22 cellular contexts compared by ENCODE assay signal in the genomic region with DNA sequence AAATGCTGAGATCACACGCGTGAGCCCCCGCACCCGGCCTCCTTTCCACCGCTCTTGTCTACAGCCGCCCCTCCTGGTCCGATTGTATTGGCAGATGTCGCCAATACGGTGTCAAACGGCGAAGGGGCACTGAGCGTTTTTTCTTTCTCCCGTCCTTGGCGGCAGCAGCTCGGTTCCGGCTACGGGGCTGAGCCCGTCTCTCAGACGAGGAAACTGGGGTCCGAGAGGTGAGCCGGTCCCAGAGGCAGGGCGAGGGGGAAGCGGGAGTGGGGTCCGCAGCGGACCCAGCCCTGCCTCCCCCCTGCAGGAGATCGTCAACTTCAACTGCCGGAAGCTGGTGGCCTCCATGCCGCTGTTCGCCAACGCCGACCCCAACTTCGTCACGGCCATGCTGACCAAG. TPM values are rescaled to one million over a fixed set of nuclear protein-coding genes. Genes with fewer than 3 reads are reported as not detected.
DNase-seq lines count a peak whose midpoint lies in the region; ATAC-seq, FAIRE-seq and TF ChIP-seq lines count a peak whose summit lies in the region.
"Had no signal": no experiment of that assay in that cellular context is flagged by ENCODE, and none has a peak within 500 bp of the region (broad histone marks: within the 10 kb centered on the region; RNA-seq: fewer than 3 reads in every experiment).

No MANE protein-coding gene starts in this region.

- WGBS in K562 (ENCODE audit: insufficient coverage, low coverage, missing lambda C conversion rate) = 93% methylated on average over 21 of the region's 33 CpGs
- WGBS in esophagus muscularis mucosa = 85% methylated on average over 24 of the region's 33 CpGs

- CTCF ChIA-PET in CD4-positive, alpha-beta T cell (lab: Charles Lee) = no interaction called here
- CTCF ChIA-PET in K562 (lab: Yijun Ruan, JAX; ENCODE audit: low intra/inter-chr PET ratio) = no interaction called here

- H3K27ac Mint-ChIP-seq in CD4-positive, alpha-beta T cell = no peak overlapping the region

- no peaks in the 10 kb centered on the region for H3K9me3 Mint-ChIP-seq in CD4-positive, alpha-beta T cell

- H3K4me1 Mint-ChIP-seq in CD4-positive, alpha-beta T cell (ENCODE audit: low read depth) = peaks cover 25% of the 10 kb centered on the region

- H3K4me3 Mint-ChIP-seq in CD4-positive, alpha-beta T cell = peak overlapping the region; percentile 34

- H3K36me3 ChIP-seq in K562 (ENCODE audit: control insufficient read depth, insufficient read depth, low read length) (peaks cover 38% of the 10 kb centered on the region; the same call in 2 of the 3 replicates), esophagus muscularis mucosa (peaks cover 9 to 13% (median 12%) of the 10 kb centered on the region in 4 donors)

- no peaks in the 10 kb centered on the region for H3K27me3 ChIP-seq in CD4-positive, alpha-beta T cell (ENCODE audit: control insufficient read depth, insufficient read depth, low read length)
- H3K27me3 ChIP-seq in K562 (ENCODE audit: control insufficient read depth in 2 of 2, insufficient read depth in 2 of 2, low read length in 2 of 2) (no peaks in the 10 kb centered on the region), esophagus muscularis mucosa (peaks cover 0 to 47% (median 0%) of the 10 kb centered on the region in 4 donors)
- H3K27me3 ChIP-seq: SJSA1 had no signal

- DNase-seq in CD4-positive, alpha-beta T cell = no peak
- DNase-seq in K562 (ENCODE audit: extremely low read depth in 1 of 4, low spot score in 3 of 4) (no peak), esophagus muscularis mucosa (ENCODE audit: extremely low spot score) (no peak), ecto neural progenitor cell (ENCODE audit: low spot score) (no peak)
- DNase-seq: Calu3, DND-41, Karpas-422, NCI-H1092, NCI-H1417 treated with DMSO at 0.1 percent for 48 hours, NCI-H1694 treated with DMSO at 0.1 percent for 48 hours, NCI-H2081, NCI-H226, NCI-H510A, NCI-H69, Right ventricle myocardium superior, RPMI8226 had no signal

- H3K27me3 Mint-ChIP-seq in CD4-positive, alpha-beta T cell = peaks cover 3% of the 10 kb centered on the region

- in situ Hi-C loops in K562 (cut with MboI) = no loop called here

- H3K79me2 ChIP-seq in K562 (ENCODE audit: control insufficient read depth, insufficient read depth, low read length) = no peaks in the 10 kb centered on the region

- H2AFZ ChIP-seq in K562 (ENCODE audit: low read depth, low read length) = no peak overlapping the region

- H3K9ac ChIP-seq in K562 (ENCODE audit: insufficient read depth in 1 of 2, low read depth in 2 of 2, low read length in 2 of 2) = no peak overlapping the region

- H3K4me1 ChIP-seq in K562 (replicated peaks in 1 of 2; ENCODE audit: control insufficient read depth in 2 of 2, insufficient read depth in 2 of 2, low read length in 2 of 2) = peaks cover 17 to 51% of the 10 kb centered on the region in 2 experiments
- peaks cover 10 to 36% (median 23%) of the 10 kb centered on the region in 4 donors for H3K4me1 ChIP-seq in esophagus muscularis mucosa

- BruUV-seq in K562 (replicated peaks; lab: Mats Ljungman, UMichigan) = no TSS peak

- ATAC-seq in CD4-positive, alpha-beta T cell (ENCODE audit: poor library complexity) = no peak
- ATAC-seq in K562 = no peak
- ATAC-seq: HCT116 had no signal

- peaks cover 21% of the 10 kb centered on the region for H3K36me3 Mint-ChIP-seq in CD4-positive, alpha-beta T cell (ENCODE audit: low read depth)

- FAIRE-seq in K562 (lab: Jason Lieb, UNC) = no peak
- FAIRE-seq: GM12892, GM19239, H1 had no signal

- H3K4me3 ChIP-seq in K562 (no peak overlapping the region), esophagus muscularis mucosa (no peak overlapping the region)
- H3K4me3 ChIP-seq: SJSA1 had no signal

- H3K4me2 ChIP-seq in K562 (ENCODE audit: insufficient read depth, low read length) = no peak overlapping the region

- intact Hi-C loops in CD4-positive, alpha-beta T cell (cut with DNase I, micrococcal nuclease) = no loop called here
- intact Hi-C loops in K562 (cut with micrococcal nuclease) (no loop called here), esophagus muscularis mucosa (cut with DNase I) (no loop called here)

- no peaks in the 10 kb centered on the region for H3K9me3 ChIP-seq in CD4-positive, alpha-beta T cell (ENCODE audit: control insufficient read depth, low read length)
- H3K9me3 ChIP-seq in K562 (replicated peaks; ENCODE audit: control insufficient read depth, insufficient read depth, low read depth, low read length) (no peaks in the 10 kb centered on the region), esophagus muscularis mucosa (no peaks in the 10 kb centered on the region)
- H3K9me3 ChIP-seq: SJSA1 had no signal

- TF ChIP-seq EP300 in K562 (IDR thresholded peaks at IDR 0.05; ENCODE audit: low read length) (no peak), esophagus muscularis mucosa (IDR thresholded peaks at IDR 0.05) (no peak)

- no peaks in the 10 kb centered on the region for H4K20me1 ChIP-seq in K562 (replicated peaks; ENCODE audit: control insufficient read depth, insufficient read depth, low read length)

- H3K27ac ChIP-seq in CD4-positive, alpha-beta T cell (ENCODE audit: low read depth, low read length) = no peak overlapping the region
- H3K27ac ChIP-seq in K562 (ENCODE audit: extremely low read depth, low read depth, low read length) (no peak overlapping the region), esophagus muscularis mucosa (replicated peaks in 1 of 4) (no peak overlapping the region)

- TF ChIP-seq CTCF in CD4-positive, alpha-beta T cell (IDR thresholded peaks at IDR 0.05) = no peak
- TF ChIP-seq CTCF in K562 (IDR thresholded peaks at IDR 0.05 in 2 of 3, conservative IDR thresholded peaks at IDR 0.05 in 1 of 3; ENCODE audit: insufficient read depth in 2 of 3, low read depth in 1 of 3, low read length in 3 of 3) (no peak), esophagus muscularis mucosa (IDR thresholded peaks at IDR 0.05) (no peak)

- POLR2A ChIA-PET in CD4-positive, alpha-beta T cell (lab: Charles Lee) = interaction anchor here (3.2 kb wide), 1 partner anchor 48 kb away, joined by 14 read pairs; no protein-coding TSS in a partner anchor
- POLR2A ChIA-PET in K562 (lab: Yijun Ruan, JAX) = interaction anchor here (0.6 to 1.1 kb wide), 2 partner anchors 19 to 80 kb away, joined by 3 read pairs; no protein-coding TSS in a partner anchor

- TF ChIP-seq POLR2A in K562 (conservative IDR thresholded peaks at IDR 0.05) (no peak), esophagus muscularis mucosa (IDR thresholded peaks at IDR 0.05; ENCODE audit: low read depth) (no peak)

- no peaks in the 10 kb centered on the region for H3K9me1 ChIP-seq in K562 (ENCODE audit: control insufficient read depth, insufficient read depth, low read length)

- no peak for TF ChIP-seq RAD21 in K562 (CRISPR knock-in tag; conservative IDR thresholded peaks at IDR 0.05 in 1 of 2, IDR thresholded peaks at IDR 0.05 in 1 of 2)

RNA-seq across cellular contexts. Expression of a gene that starts 20.4 kb away (rescaled TPM):
- 10 to 100 TPM; 54.4 to 56.2 TPM for total RNA-seq in CD4-positive, alpha-beta T cell
- total RNA-seq in K562 (2011; cell fraction: chromatin; rRNA removed; ENCODE audit: low replicate concordance) = 71.2 and 248 TPM in 2 replicates
- 221 and 235 TPM in 2 replicates for total RNA-seq in K562 (2011; cell fraction: nucleolus; rRNA removed)
- 86.3 and 109 TPM in 2 replicates for total RNA-seq in K562 (2011; cell fraction: nucleoplasm; rRNA removed)
- total RNA-seq in K562 (2014; rRNA removed) = 82.8 and 96.5 TPM in 2 replicates
- 33.4 and 49.3 TPM in 2 replicates for total RNA-seq in K562 (2014; rRNA removed; fragmentation: Illumina TruSeq; extraction: Trizol)
- total RNA-seq in K562 (2015; rRNA removed; fragmentation: Illumina TruSeq; extraction: Trizol) = 61.9 and 68.0 TPM in 2 replicates
- 134 and 144 TPM in 2 replicates for total RNA-seq in K562 (2021)
- polyA plus RNA-seq in K562 (2011; rRNA removed) = 60.8 and 111 TPM in 2 replicates
- 39.8 and 94.7 TPM in 2 replicates for polyA plus RNA-seq in K562 (2011; cell fraction: cytosol; rRNA removed)
- polyA plus RNA-seq in K562 (2011; cell fraction: nucleus; rRNA removed) = 319 and 523 TPM in 2 replicates
- 95.6 and 140 TPM in 2 replicates for polyA plus RNA-seq in K562 (2012)
- 71.8 and 99.5 TPM in 2 replicates for polyA plus RNA-seq in K562 (2014; fragmentation: Illumina TruSeq; extraction: Trizol)
- polyA plus RNA-seq in K562 (2014; fragmentation: Nextera tagmentation; extraction: Ambion mirVana) = 10 to 100 TPM; 30.3 to 34.0 TPM
- 67.5 and 88.4 TPM in 2 replicates for polyA plus RNA-seq in K562 (2014; rRNA removed)
- polyA minus RNA-seq in K562 (2011; rRNA and poly(A)+ RNA removed) = 60.0 and 108 TPM in 2 replicates
- 88.4 and 105 TPM in 2 replicates for polyA minus RNA-seq in K562 (2011; cell fraction: cytosol; rRNA and poly(A)+ RNA removed)
- 57.5 and 62.3 TPM in 2 replicates for polyA minus RNA-seq in K562 (2011; cell fraction: nucleus; rRNA and poly(A)+ RNA removed)
- 10 to 100 TPM; 20.8 to 40.7 (median 30.4) TPM for total RNA-seq in esophagus muscularis mucosa

RNA-seq across cellular contexts. Expression of a gene that starts 23.3 kb away (rescaled TPM):
- total RNA-seq in CD4-positive, alpha-beta T cell = 1 to 10 TPM; 2.1 TPM
- total RNA-seq in K562 (2011; cell fraction: chromatin; rRNA removed; ENCODE audit: low replicate concordance) = 2.7 and 8.1 TPM in 2 replicates
- total RNA-seq in K562 (2011; cell fraction: nucleolus; rRNA removed) = 6.2 and 7.2 TPM in 2 replicates
- total RNA-seq in K562 (2011; cell fraction: nucleoplasm; rRNA removed) = 3.6 and 3.7 TPM in 2 replicates
- total RNA-seq in K562 (2014; rRNA removed) (0.82 and 1.3 TPM in 2 replicates), K562 (2014; rRNA removed; fragmentation: Illumina TruSeq; extraction: Trizol) (0.29 and 0.40 TPM in 2 replicates), K562 (2015; rRNA removed; fragmentation: Illumina TruSeq; extraction: Trizol) (0.29 and 0.30 TPM in 2 replicates), K562 (2021) (3.9 and 4.2 TPM in 2 replicates), esophagus muscularis mucosa (under 1 TPM; 0.19 to 0.50 (median 0.41) TPM)
- polyA plus RNA-seq in K562 (2011; rRNA removed) (0.64 and 0.76 TPM in 2 replicates), K562 (2014; fragmentation: Illumina TruSeq; extraction: Trizol) (0.91 and 1.9 TPM in 2 replicates), K562 (2014; fragmentation: Nextera tagmentation; extraction: Ambion mirVana) (not detected), K562 (2014; rRNA removed) (0.86 and 1.2 TPM in 2 replicates)
- polyA plus RNA-seq in K562 (2011; cell fraction: cytosol; rRNA removed) = 1.1 and 1.5 TPM in 2 replicates
- polyA plus RNA-seq in K562 (2011; cell fraction: nucleus; rRNA removed) = 3.0 and 3.9 TPM in 2 replicates
- 1.6 and 1.7 TPM in 2 replicates for polyA plus RNA-seq in K562 (2012)
- 1.3 and 1.6 TPM in 2 replicates for polyA minus RNA-seq in K562 (2011; rRNA and poly(A)+ RNA removed)
- 2.3 and 3.5 TPM in 2 replicates for polyA minus RNA-seq in K562 (2011; cell fraction: cytosol; rRNA and poly(A)+ RNA removed)
- polyA minus RNA-seq in K562 (2011; cell fraction: nucleus; rRNA and poly(A)+ RNA removed) = 1.5 and 2.2 TPM in 2 replicates
- polyA plus RNA-seq: CD14-positive monocyte had no signal

RNA-seq across cellular contexts. Expression of a gene that starts 26.7 kb away (rescaled TPM):
- total RNA-seq in CD4-positive, alpha-beta T cell = under 1 TPM; 0.42 to 0.49 TPM
- total RNA-seq in K562 (2011; cell fraction: chromatin; rRNA removed; ENCODE audit: low replicate concordance) = 2.3 and 4.6 TPM in 2 replicates
- total RNA-seq in K562 (2011; cell fraction: nucleolus; rRNA removed) = 3.2 and 3.7 TPM in 2 replicates
- 2.6 and 4.0 TPM in 2 replicates for total RNA-seq in K562 (2011; cell fraction: nucleoplasm; rRNA removed)
- total RNA-seq in K562 (2014; rRNA removed) (0.49 and 1.7 TPM in 2 replicates), K562 (2014; rRNA removed; fragmentation: Illumina TruSeq; extraction: Trizol) (not detected in 2 replicates), K562 (2015; rRNA removed; fragmentation: Illumina TruSeq; extraction: Trizol) (0.25 TPM in 1 of 2 replicates, not detected in the other), K562 (2021) (0.58 and 0.86 TPM in 2 replicates), esophagus muscularis mucosa (1 to 10 TPM in 2 of 4 donors, under 1 TPM in 2; 0.50 to 2.1 (median 1.4) TPM)
- polyA plus RNA-seq in K562 (2011; rRNA removed) (0.14 and 0.24 TPM in 2 replicates), K562 (2014; fragmentation: Illumina TruSeq; extraction: Trizol) (0.14 TPM in 1 of 2 replicates, not detected in the other), K562 (2014; fragmentation: Nextera tagmentation; extraction: Ambion mirVana) (not detected), K562 (2014; rRNA removed) (1.6 and 2.2 TPM in 2 replicates)
- 0.18 and 0.34 TPM in 2 replicates for polyA plus RNA-seq in K562 (2011; cell fraction: cytosol; rRNA removed)
- polyA plus RNA-seq in K562 (2011; cell fraction: nucleus; rRNA removed) = 1.5 and 3.3 TPM in 2 replicates
- polyA plus RNA-seq in K562 (2012) = 0.60 and 0.89 TPM in 2 replicates
- not detected in 2 replicates for polyA minus RNA-seq in K562 (2011; rRNA and poly(A)+ RNA removed)
- polyA minus RNA-seq in K562 (2011; cell fraction: cytosol; rRNA and poly(A)+ RNA removed) = not detected in 2 replicates
- polyA minus RNA-seq in K562 (2011; cell fraction: nucleus; rRNA and poly(A)+ RNA removed) = 0.33 and 0.40 TPM in 2 replicates
- total RNA-seq: Right ventricle myocardium superior had no signal
- polyA plus RNA-seq: CD14-positive monocyte had no signal

RNA-seq across cellular contexts. Expression of a gene that starts 40.5 kb away (rescaled TPM):
- 10 to 100 TPM; 68.7 to 71.6 TPM for total RNA-seq in CD4-positive, alpha-beta T cell
- 106 and 369 TPM in 2 replicates for total RNA-seq in K562 (2011; cell fraction: chromatin; rRNA removed; ENCODE audit: low replicate concordance)
- total RNA-seq in K562 (2011; cell fraction: nucleolus; rRNA removed) = 735 and 796 TPM in 2 replicates
- 350 and 437 TPM in 2 replicates for total RNA-seq in K562 (2011; cell fraction: nucleoplasm; rRNA removed)
- 398 and 484 TPM in 2 replicates for total RNA-seq in K562 (2014; rRNA removed)
- 59.1 and 89.1 TPM in 2 replicates for total RNA-seq in K562 (2014; rRNA removed; fragmentation: Illumina TruSeq; extraction: Trizol)
- 211 and 220 TPM in 2 replicates for total RNA-seq in K562 (2015; rRNA removed; fragmentation: Illumina TruSeq; extraction: Trizol)
- 495 and 506 TPM in 2 replicates for total RNA-seq in K562 (2021)
- 129 and 411 TPM in 2 replicates for polyA plus RNA-seq in K562 (2011; rRNA removed)
- 277 and 455 TPM in 2 replicates for polyA plus RNA-seq in K562 (2011; cell fraction: cytosol; rRNA removed)
- 198 and 199 TPM in 2 replicates for polyA plus RNA-seq in K562 (2011; cell fraction: nucleus; rRNA removed)
- polyA plus RNA-seq in K562 (2012) = 362 and 456 TPM in 2 replicates
- polyA plus RNA-seq in K562 (2014; fragmentation: Illumina TruSeq; extraction: Trizol) = 187 and 351 TPM in 2 replicates
- polyA plus RNA-seq in K562 (2014; fragmentation: Nextera tagmentation; extraction: Ambion mirVana) = 10 to 100 TPM in 1 of 2 experiments, 1 to 10 TPM in 1; 4.6 to 17.9 TPM
- polyA plus RNA-seq in K562 (2014; rRNA removed) = 236 and 311 TPM in 2 replicates
- 61.0 and 70.9 TPM in 2 replicates for polyA minus RNA-seq in K562 (2011; rRNA and poly(A)+ RNA removed)
- 197 and 315 TPM in 2 replicates for polyA minus RNA-seq in K562 (2011; cell fraction: cytosol; rRNA and poly(A)+ RNA removed)
- polyA minus RNA-seq in K562 (2011; cell fraction: nucleus; rRNA and poly(A)+ RNA removed) = 48.1 and 72.2 TPM in 2 replicates
- total RNA-seq in esophagus muscularis mucosa = 100 to 1,000 TPM; 304 to 416 (median 362) TPM

RNA-seq across cellular contexts. Expression of a gene that starts 50.1 kb away (rescaled TPM):
- total RNA-seq in CD4-positive, alpha-beta T cell = 100 to 1,000 TPM; 112 to 119 TPM
- 35.2 and 104 TPM in 2 replicates for total RNA-seq in K562 (2011; cell fraction: chromatin; rRNA removed; ENCODE audit: low replicate concordance)
- 88.7 and 118 TPM in 2 replicates for total RNA-seq in K562 (2011; cell fraction: nucleolus; rRNA removed)
- 57.0 and 58.7 TPM in 2 replicates for total RNA-seq in K562 (2011; cell fraction: nucleoplasm; rRNA removed)
- total RNA-seq in K562 (2014; rRNA removed) = 101 and 128 TPM in 2 replicates
- total RNA-seq in K562 (2014; rRNA removed; fragmentation: Illumina TruSeq; extraction: Trizol) = 6.6 and 7.6 TPM in 2 replicates
- 26.2 and 31.8 TPM in 2 replicates for total RNA-seq in K562 (2015; rRNA removed; fragmentation: Illumina TruSeq; extraction: Trizol)
- 85.7 and 95.8 TPM in 2 replicates for total RNA-seq in K562 (2021)
- 6.5 and 12.3 TPM in 2 replicates for polyA plus RNA-seq in K562 (2011; rRNA removed)
- 22.5 and 58.3 TPM in 2 replicates for polyA plus RNA-seq in K562 (2011; cell fraction: cytosol; rRNA removed)
- 48.9 and 104 TPM in 2 replicates for polyA plus RNA-seq in K562 (2011; cell fraction: nucleus; rRNA removed)
- polyA plus RNA-seq in K562 (2012) = 65.9 and 76.9 TPM in 2 replicates
- polyA plus RNA-seq in K562 (2014; fragmentation: Illumina TruSeq; extraction: Trizol) = 9.1 and 34.6 TPM in 2 replicates
- polyA plus RNA-seq in K562 (2014; fragmentation: Nextera tagmentation; extraction: Ambion mirVana) = under 1 TPM; 0.27 to 0.36 TPM
- 79.0 and 87.6 TPM in 2 replicates for polyA plus RNA-seq in K562 (2014; rRNA removed)
- polyA minus RNA-seq in K562 (2011; rRNA and poly(A)+ RNA removed) = 1.7 and 4.6 TPM in 2 replicates
- 20.2 and 32.4 TPM in 2 replicates for polyA minus RNA-seq in K562 (2011; cell fraction: cytosol; rRNA and poly(A)+ RNA removed)
- 34.3 and 38.8 TPM in 2 replicates for polyA minus RNA-seq in K562 (2011; cell fraction: nucleus; rRNA and poly(A)+ RNA removed)
- total RNA-seq in esophagus muscularis mucosa = 10 to 100 TPM; 41.5 to 63.5 (median 62.3) TPM
